22 cellular contexts compared by ENCODE assay signal in the genomic region with DNA sequence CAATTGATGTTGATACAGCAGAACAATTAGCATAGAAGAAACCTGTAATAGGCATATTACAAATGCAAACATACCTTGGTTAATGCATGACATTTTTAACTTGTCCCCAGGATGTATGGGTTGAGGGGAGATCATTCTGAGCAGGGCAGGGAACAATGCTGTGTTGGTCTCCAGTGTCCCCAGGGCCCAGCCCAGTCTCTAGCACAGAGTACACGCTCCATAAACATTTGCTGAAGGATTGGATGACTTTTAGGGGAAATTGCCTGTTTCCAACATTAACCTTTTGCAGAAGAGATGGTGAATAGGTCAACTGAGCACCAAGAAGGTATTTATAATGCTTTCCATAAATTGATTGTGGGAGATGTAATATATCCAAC.
"Had no signal": no experiment of that assay in that cellular context is flagged by ENCODE, and none has a peak within 500 bp of the region (broad histone marks: within the 10 kb centered on the region; RNA-seq: fewer than 3 reads in every experiment).

No MANE protein-coding gene starts in this region.

- H3K36me3 ChIP-seq: spleen, tibial nerve had no signal

- ATAC-seq: activated CD8-positive, alpha-beta T cell treated with anti-CD3 and anti-CD28 coated beads for 36 hours; activated naive CD4-positive, alpha-beta T cell treated with anti-CD3 and anti-CD28 coated beads, Interleukin-2, amount 50 U/mL, for 72 hours; activated T-cell treated with anti-CD3 and anti-CD28 coated beads, Interleukin-2, amount 50 U/mL, for 72 hours; naive thymus-derived CD8-positive, alpha-beta T cell; T-helper 17 cell had no signal

- H3K9ac ChIP-seq: parathyroid adenoma had no signal

- H3K27ac ChIP-seq: parathyroid adenoma, spleen, tibial nerve had no signal

- FAIRE-seq: colon, endometrium, frontal cortex, urothelium cell line had no signal

- DNase-seq: activated CD4-positive, alpha-beta T cell treated with anti-CD3 and anti-CD28 coated beads, Interleukin-2, amount 50 U/mL, for 1 hour; activated CD4-positive, CD25-positive, alpha-beta regulatory T cell treated with anti-CD3 and anti-CD28 coated beads, Interleukin-2, amount 50 U/mL, for 72 hours; activated CD8-positive, alpha-beta T cell treated with anti-CD3 and anti-CD28 coated beads for 36 hours; activated naive CD4-positive, alpha-beta T cell; activated T-cell treated with anti-CD3 and anti-CD28 coated beads, Interleukin-2, amount 50 U/mL, for 72 hours; dermis blood vessel endothelial cell; effector CD4-positive, alpha-beta T cell; midbrain; naive thymus-derived CD8-positive, alpha-beta T cell; occipital lobe; right cardiac atrium; spleen; stimulated activated naive CD4-positive, alpha-beta T cell; T-helper 17 cell; T1000 had no signal

- H3K4me3 ChIP-seq: spleen, tibial nerve had no signal

- H2AFZ ChIP-seq: parathyroid adenoma had no signal

- H3K9me3 ChIP-seq: spleen, tibial nerve had no signal

- H3K27me3 ChIP-seq: tibial nerve had no signal

- H3K4me1 ChIP-seq: parathyroid adenoma, spleen, tibial nerve had no signal

- H3K79me2 ChIP-seq: parathyroid adenoma had no signal
